20 cellular contexts compared by ENCODE assay signal in the genomic region with DNA sequence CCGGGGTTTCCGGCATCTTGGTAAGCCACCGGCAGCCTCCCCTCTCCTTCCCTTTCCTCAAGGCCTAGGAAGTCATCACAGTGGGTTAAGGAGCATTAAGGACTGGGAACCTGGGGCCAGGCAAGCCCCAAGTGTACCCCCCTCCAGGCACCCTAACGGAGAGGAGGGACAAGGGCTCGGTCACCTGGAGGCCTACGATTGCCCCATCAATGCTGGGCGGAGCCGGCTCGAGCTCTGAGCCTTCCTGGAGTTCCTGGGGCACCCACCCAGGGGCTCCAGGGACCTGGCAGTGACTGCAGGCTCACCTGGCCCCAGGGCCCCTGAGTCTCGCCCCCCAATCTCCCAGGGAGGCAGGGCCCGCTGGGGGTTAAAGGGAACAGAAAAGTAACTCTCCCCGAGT.
"Had no signal": no experiment of that assay in that cellular context is flagged by ENCODE, and none has a peak within 500 bp of the region (broad histone marks: within the 10 kb centered on the region; RNA-seq: fewer than 3 reads in every experiment).

No MANE protein-coding gene starts in this region.

- H3K36me3 ChIP-seq: esophagus squamous epithelium, gastroesophageal sphincter, ovary, right atrium auricular region, sigmoid colon, stomach had no signal

- H3K4me3 ChIP-seq: esophagus squamous epithelium, gastroesophageal sphincter, mucosa of descending colon, ovary, right atrium auricular region, sigmoid colon, skin epidermis, stomach had no signal

- H3K4me3 Mint-ChIP-seq: effector memory CD8-positive, alpha-beta T cell; naive thymus-derived CD8-positive, alpha-beta T cell had no signal

- H3K9me3 ChIP-seq: esophagus squamous epithelium, gastroesophageal sphincter, mucosa of descending colon, ovary, right atrium auricular region, sigmoid colon, stomach had no signal

- H3K27ac Mint-ChIP-seq: effector memory CD8-positive, alpha-beta T cell had no signal

- DNase-seq: effector memory CD8-positive, alpha-beta T cell; esophagus squamous epithelium; foreskin fibroblast; head of caudate nucleus; hippocampal formation; kidney glomerular epithelial cell; mammary epithelial cell; mucosa of descending colon; naive thymus-derived CD8-positive, alpha-beta T cell; ovary; sigmoid colon; stimulated activated CD4-positive, alpha-beta T cell treated with anti-CD3 and anti-CD28 coated beads, Interleukin-2, amount 100 ng/mL, for 24 hours; stimulated activated CD4-positive, alpha-beta T cell treated with anti-CD3 and anti-CD28 coated beads, Interleukin-4, amount 100 ng/mL, for 4 hours; stimulated activated naive CD4-positive, alpha-beta T cell; stomach; substantia nigra; trophoblast cell had no signal

- H3K27ac ChIP-seq: esophagus squamous epithelium, gastroesophageal sphincter, ovary, right atrium auricular region, sigmoid colon, skin epidermis, stomach had no signal

- H3K4me1 ChIP-seq: gastroesophageal sphincter, right atrium auricular region, sigmoid colon, stomach had no signal

- ATAC-seq: effector memory CD8-positive, alpha-beta T cell; gastroesophageal sphincter; mucosa of descending colon; naive thymus-derived CD8-positive, alpha-beta T cell had no signal

- H3K27me3 ChIP-seq: ovary had no signal

- H3K9me3 Mint-ChIP-seq: effector memory CD8-positive, alpha-beta T cell; naive thymus-derived CD8-positive, alpha-beta T cell had no signal
